7 cellular contexts compared by ENCODE assay signal in genomic region chr6:150307520-150307919, GRCh38.
"Had no signal": no experiment of that assay in that cellular context is flagged by ENCODE, and none has a peak within 500 bp of the region (broad histone marks: within the 10 kb centered on the region; RNA-seq: fewer than 3 reads in every experiment).

No MANE protein-coding gene starts in this region.

- DNase-seq: H9, HCEC 1CT, HFFc6 had no signal

- H3K4me2 ChIP-seq: GM23338 had no signal

- H2AFZ ChIP-seq: GM23338 had no signal

- FAIRE-seq: H1, H54, HepG2 had no signal

- ATAC-seq: GM23338, HepG2 had no signal

- H3K4me3 ChIP-seq: GM23338 had no signal
